ENCODE assay signal across 1 cellular context in genomic region chr19:43504426-43505185, GRCh38.
TF ChIP-seq lines count a peak whose summit lies in the region.

Gene PHLDB3 (minus strand): TSS chr19:43504746. CDS start chr19:43504118, 628 bp downstream.

TF ChIP-seq in H1, 55 proteins besides CTCF, POLR2A, EP300 and RAD21:
- TF ChIP-seq TAF1 (IDR thresholded peaks at IDR 0.05; ENCODE audit: low read depth, low read length) (peak; percentile 35; the same call in 1 of the 2 replicates), SP1 (IDR thresholded peaks at IDR 0.05; ENCODE audit: low read depth, low read length) (no peak), PHF8 (conservative IDR thresholded peaks at IDR 0.05; ENCODE audit: low read depth, low read length) (0 out of 2 replicates have a peak, but pooled peaks have one; percentile 3), TEAD4 (IDR thresholded peaks at IDR 0.05; ENCODE audit: low read depth, low read length) (no peak), RFX5 (IDR thresholded peaks at IDR 0.05; ENCODE audit: borderline replicate concordance, low read depth, low read length) (no peak), ASH2L (IDR thresholded peaks at IDR 0.05; ENCODE audit: low read length) (peak; percentile 61), ZNF274 (IDR thresholded peaks at IDR 0.05; ENCODE audit: borderline replicate concordance, extremely low read depth, low read length) (no peak), HDAC2 (IDR thresholded peaks at IDR 0.05; ENCODE audit: borderline replicate concordance in 1 of 2, low read depth in 2 of 2, low read length in 2 of 2) (peak in 1 of 2 experiments; percentile 31; a peak in 1 of 4 replicates)
